ENCODE assay signal across 10 cellular contexts in genomic region chr7:767941-768729, GRCh38. TPM values are rescaled to one million over a fixed set of nuclear protein-coding genes. Genes with fewer than 3 reads are reported as not detected.
A peak's percentile ranks its signal among the peaks of the same experiment; 100 is the strongest.
DNase-seq lines count a peak whose midpoint lies in the region; ATAC-seq and TF ChIP-seq lines count a peak whose summit lies in the region.
"Had no signal": no experiment of that assay in that cellular context is flagged by ENCODE, and none has a peak within 500 bp of the region (broad histone marks: within the 10 kb centered on the region; RNA-seq: fewer than 3 reads in every experiment).

No MANE protein-coding gene starts in this region.

- TF ChIP-seq EP300 in SK-N-SH (IDR thresholded peaks at IDR 0.05; ENCODE audit: borderline replicate concordance in 1 of 2, low read depth in 1 of 2, low read length in 1 of 2), result no peak; a peak in 1 of 4 replicates

- ATAC-seq in stimulated activated memory B cell treated with anti-CD40 and anti-IgM and Interleukin-4, amounts not matched to agents 10 μg/mL and 1 μg/mL and 100 μg/mL, for 72 hours, result peak; percentile 28
- ATAC-seq in GM21825 (IDR thresholded peaks at IDR 0.05; ENCODE audit: unreplicated experiment) (no peak), GM19452 (IDR thresholded peaks at IDR 0.05; ENCODE audit: unreplicated experiment) (no peak), HG03469 (IDR thresholded peaks at IDR 0.05; ENCODE audit: unreplicated experiment) (no peak)

- 15% methylated on average over 50 of the region's 65 CpGs for WGBS in SK-N-SH (ENCODE audit: low lambda C conversion rate)

- peaks cover 41% of the 10 kb centered on the region for H3K36me3 Mint-ChIP-seq in stimulated activated memory B cell treated with anti-CD40 and anti-IgM and Interleukin-4, amounts not matched to agents 10 μg/mL and 1 μg/mL and 100 μg/mL, for 72 hours

- peaks cover 40 to 45% of the 10 kb centered on the region in 2 experiments for H3K36me3 ChIP-seq in SK-N-SH (replicated peaks in 1 of 2; ENCODE audit: control insufficient read depth in 1 of 2, insufficient read depth in 2 of 2, low read length in 1 of 2)

- peak overlapping the region; percentile 62 for H3K9ac ChIP-seq in SK-N-SH

- peak overlapping the region; percentile 73 for H2AFZ ChIP-seq in SK-N-SH (ENCODE audit: low read depth)

- H3K4me3 Mint-ChIP-seq in stimulated activated memory B cell treated with anti-CD40 and anti-IgM and Interleukin-4, amounts not matched to agents 10 μg/mL and 1 μg/mL and 100 μg/mL, for 72 hours, result peak overlapping the region; percentile 60

- H3K27me3 Mint-ChIP-seq in stimulated activated memory B cell treated with anti-CD40 and anti-IgM and Interleukin-4, amounts not matched to agents 10 μg/mL and 1 μg/mL and 100 μg/mL, for 72 hours, result no peaks in the 10 kb centered on the region

- TF ChIP-seq CTCF in SK-N-SH (IDR thresholded peaks at IDR 0.05), result peak; percentile 17; the same call in 1 of the 2 replicates
- TF ChIP-seq CTCF in fibroblast of villous mesenchyme (IDR thresholded peaks at IDR 0.05; ENCODE audit: insufficient read depth, low read depth, low read length), result no peak

- DNase-seq in activated T-cell treated with anti-CD3 and anti-CD28 coated beads for 24 hours (ENCODE audit: low read depth) (peak; percentile 23), SK-N-SH (peak; percentile 98), fibroblast of villous mesenchyme (ENCODE audit: low read depth) (peak; percentile 96)
- no peak for DNase-seq in activated T-cell treated with anti-CD3 and anti-CD28 coated beads, Interleukin-2, amount 50 U/mL, for 1 hour

- H3K9me3 Mint-ChIP-seq in stimulated activated memory B cell treated with anti-CD40 and anti-IgM and Interleukin-4, amounts not matched to agents 10 μg/mL and 1 μg/mL and 100 μg/mL, for 72 hours, result no peaks in the 10 kb centered on the region
- H3K9me3 Mint-ChIP-seq: activated T-cell treated with anti-CD3 and anti-CD28 coated beads, Interleukin-2, amount 50 U/mL, for 72 hours had no signal

- H3K4me1 Mint-ChIP-seq in stimulated activated memory B cell treated with anti-CD40 and anti-IgM and Interleukin-4, amounts not matched to agents 10 μg/mL and 1 μg/mL and 100 μg/mL, for 72 hours, result peaks cover 8% of the 10 kb centered on the region

- POLR2A ChIA-PET in SK-N-SH (lab: Yijun Ruan, JAX), result interaction anchor here (0.6 to 2.6 kb wide), 20 partner anchors 11 to 576 kb away, joined by 3 to 25 read pairs (median 4); partner anchors contain the start of genes FAM20C, GET4 and PRKAR1B

- no peaks in the 10 kb centered on the region for H4K20me1 ChIP-seq in SK-N-SH (ENCODE audit: insufficient read depth)

- peaks cover 21 to 45% of the 10 kb centered on the region in 2 experiments for H3K4me1 ChIP-seq in SK-N-SH (ENCODE audit: control insufficient read depth in 1 of 2, insufficient read depth in 2 of 2, low read depth in 1 of 2, low read length in 1 of 2)

- H3F3A ChIP-seq in SK-N-SH (replicated peaks; ENCODE audit: insufficient read depth), result peaks cover 41% of the 10 kb centered on the region

- H3K27me3 ChIP-seq in SK-N-SH (ENCODE audit: insufficient read depth), result no peaks in the 10 kb centered on the region
- H3K27me3 ChIP-seq: upper lobe of left lung had no signal

- no peaks in the 10 kb centered on the region for H3K9me3 ChIP-seq in SK-N-SH
- H3K9me3 ChIP-seq: upper lobe of left lung had no signal

- CTCF ChIA-PET in SK-N-SH (lab: Yijun Ruan, JAX), result interaction anchor here (0.7 to 5.8 kb wide), 13 partner anchors 11 to 446 kb away, joined by 3 to 42 read pairs (median 5); partner anchors contain the start of gene PRKAR1B

- H3K4me2 ChIP-seq in SK-N-SH, result peak overlapping the region; percentile 90

- H3K27ac ChIP-seq in SK-N-SH (ENCODE audit: low read depth in 2 of 2, low read length in 1 of 2), result peak overlapping the region; percentile 90 to 98
- H3K27ac ChIP-seq: upper lobe of left lung had no signal

- no peak for TF ChIP-seq RAD21 in SK-N-SH (IDR thresholded peaks at IDR 0.05; ENCODE audit: low read length)

- peak overlapping the region; percentile 52 to 57 for H3K4me3 ChIP-seq in SK-N-SH (ENCODE audit: low read depth in 2 of 2, low read length in 1 of 2)
- peak overlapping the region; percentile 54 for H3K4me3 ChIP-seq in fibroblast of villous mesenchyme (ENCODE audit: low read depth, low read length)

- peak overlapping the region; percentile 55 for H3K27ac Mint-ChIP-seq in stimulated activated memory B cell treated with anti-CD40 and anti-IgM and Interleukin-4, amounts not matched to agents 10 μg/mL and 1 μg/mL and 100 μg/mL, for 72 hours
- H3K27ac Mint-ChIP-seq: activated T-cell treated with anti-CD3 and anti-CD28 coated beads, Interleukin-2, amount 50 U/mL, for 72 hours had no signal

- H3K9me2 ChIP-seq in SK-N-SH, result no peaks in the 10 kb centered on the region

- H3K79me2 ChIP-seq in SK-N-SH (ENCODE audit: insufficient read depth), result 0 out of 2 replicates have a peak, but pooled peaks cover 8% of the 10 kb centered on the region

TF ChIP-seq in SK-N-SH, 30 proteins besides CTCF, POLR2A, EP300 and RAD21 (continues in another document):
- no peak for TF ChIP-seq FOSL2 (IDR thresholded peaks at IDR 0.05; ENCODE audit: borderline replicate concordance, low read depth)
- TF ChIP-seq TCF12 (IDR thresholded peaks at IDR 0.05), result no peak
- TF ChIP-seq YY1 (IDR thresholded peaks at IDR 0.05; ENCODE audit: low read depth), result 0 out of 2 replicates have a peak, but pooled peaks have one; percentile 36
- TF ChIP-seq NRF1 (IDR thresholded peaks at IDR 0.05; ENCODE audit: low read depth, low read length), result no peak
- TF ChIP-seq ELF1 (IDR thresholded peaks at IDR 0.05), result peak; percentile 97
- TF ChIP-seq FOXJ3 (CRISPR knock-in tag; IDR thresholded peaks at IDR 0.05), result 0 out of 2 replicates have a peak, but pooled peaks have one; percentile 47
- TF ChIP-seq, protein P1, sequence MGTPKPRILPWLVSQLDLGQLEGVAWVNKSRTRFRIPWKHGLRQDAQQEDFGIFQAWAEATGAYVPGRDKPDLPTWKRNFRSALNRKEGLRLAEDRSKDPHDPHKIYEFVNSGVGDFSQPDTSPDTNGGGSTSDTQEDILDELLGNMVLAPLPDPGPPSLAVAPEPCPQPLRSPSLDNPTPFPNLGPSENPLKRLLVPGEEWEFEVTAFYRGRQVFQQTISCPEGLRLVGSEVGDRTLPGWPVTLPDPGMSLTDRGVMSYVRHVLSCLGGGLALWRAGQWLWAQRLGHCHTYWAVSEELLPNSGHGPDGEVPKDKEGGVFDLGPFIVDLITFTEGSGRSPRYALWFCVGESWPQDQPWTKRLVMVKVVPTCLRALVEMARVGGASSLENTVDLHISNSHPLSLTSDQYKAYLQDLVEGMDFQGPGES (IDR thresholded peaks at IDR 0.05; ENCODE audit: low read depth, low read length), result 0 out of 2 replicates have a peak, but pooled peaks have one; percentile 4
- no peak for TF ChIP-seq EZH2phosphoT487 (IDR thresholded peaks at IDR 0.05; ENCODE audit: borderline replicate concordance, low read depth)
- no peak for TF ChIP-seq GATA2 (CRISPR knock-in tag; IDR thresholded peaks at IDR 0.05)
- TF ChIP-seq TAF1 (IDR thresholded peaks at IDR 0.05; ENCODE audit: borderline replicate concordance, low read depth, low read length), result peak; percentile 43; the same call in 1 of the 2 replicates
- peak; percentile 88 for TF ChIP-seq GABPA (IDR thresholded peaks at IDR 0.05; ENCODE audit: low read depth)
- TF ChIP-seq, protein P2, sequence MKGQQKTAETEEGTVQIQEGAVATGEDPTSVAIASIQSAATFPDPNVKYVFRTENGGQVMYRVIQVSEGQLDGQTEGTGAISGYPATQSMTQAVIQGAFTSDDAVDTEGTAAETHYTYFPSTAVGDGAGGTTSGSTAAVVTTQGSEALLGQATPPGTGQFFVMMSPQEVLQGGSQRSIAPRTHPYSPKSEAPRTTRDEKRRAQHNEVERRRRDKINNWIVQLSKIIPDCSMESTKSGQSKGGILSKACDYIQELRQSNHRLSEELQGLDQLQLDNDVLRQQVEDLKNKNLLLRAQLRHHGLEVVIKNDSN (IDR thresholded peaks at IDR 0.05; ENCODE audit: borderline replicate concordance, low read depth), result peak; percentile 93
- TF ChIP-seq, protein P3, sequence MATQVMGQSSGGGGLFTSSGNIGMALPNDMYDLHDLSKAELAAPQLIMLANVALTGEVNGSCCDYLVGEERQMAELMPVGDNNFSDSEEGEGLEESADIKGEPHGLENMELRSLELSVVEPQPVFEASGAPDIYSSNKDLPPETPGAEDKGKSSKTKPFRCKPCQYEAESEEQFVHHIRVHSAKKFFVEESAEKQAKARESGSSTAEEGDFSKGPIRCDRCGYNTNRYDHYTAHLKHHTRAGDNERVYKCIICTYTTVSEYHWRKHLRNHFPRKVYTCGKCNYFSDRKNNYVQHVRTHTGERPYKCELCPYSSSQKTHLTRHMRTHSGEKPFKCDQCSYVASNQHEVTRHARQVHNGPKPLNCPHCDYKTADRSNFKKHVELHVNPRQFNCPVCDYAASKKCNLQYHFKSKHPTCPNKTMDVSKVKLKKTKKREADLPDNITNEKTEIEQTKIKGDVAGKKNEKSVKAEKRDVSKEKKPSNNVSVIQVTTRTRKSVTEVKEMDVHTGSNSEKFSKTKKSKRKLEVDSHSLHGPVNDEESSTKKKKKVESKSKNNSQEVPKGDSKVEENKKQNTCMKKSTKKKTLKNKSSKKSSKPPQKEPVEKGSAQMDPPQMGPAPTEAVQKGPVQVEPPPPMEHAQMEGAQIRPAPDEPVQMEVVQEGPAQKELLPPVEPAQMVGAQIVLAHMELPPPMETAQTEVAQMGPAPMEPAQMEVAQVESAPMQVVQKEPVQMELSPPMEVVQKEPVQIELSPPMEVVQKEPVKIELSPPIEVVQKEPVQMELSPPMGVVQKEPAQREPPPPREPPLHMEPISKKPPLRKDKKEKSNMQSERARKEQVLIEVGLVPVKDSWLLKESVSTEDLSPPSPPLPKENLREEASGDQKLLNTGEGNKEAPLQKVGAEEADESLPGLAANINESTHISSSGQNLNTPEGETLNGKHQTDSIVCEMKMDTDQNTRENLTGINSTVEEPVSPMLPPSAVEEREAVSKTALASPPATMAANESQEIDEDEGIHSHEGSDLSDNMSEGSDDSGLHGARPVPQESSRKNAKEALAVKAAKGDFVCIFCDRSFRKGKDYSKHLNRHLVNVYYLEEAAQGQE (IDR thresholded peaks at IDR 0.05; ENCODE audit: low read depth, low read length), result peak; percentile 13
- TF ChIP-seq NFIC (IDR thresholded peaks at IDR 0.05; ENCODE audit: borderline replicate concordance), result no peak; the same call in 1 of the 2 replicates
- no peak for TF ChIP-seq SMC3 (IDR thresholded peaks at IDR 0.05; ENCODE audit: low read depth, low read length)
- TF ChIP-seq JUND (IDR thresholded peaks at IDR 0.05), result no peak; the same call in 1 of the 2 replicates

RNA-seq across cellular contexts. Expression of gene PRKAR1B, which starts 41.1 kb away (rescaled TPM):
- 50.5 and 63.7 TPM in 2 replicates for polyA plus RNA-seq in SK-N-SH (2012; rRNA removed)
- polyA plus RNA-seq in SK-N-SH (2012; cell fraction: cytosol; rRNA removed), result 43.8 and 69.6 TPM in 2 replicates
- 55.8 and 70.9 TPM in 2 replicates for polyA plus RNA-seq in SK-N-SH (2012; cell fraction: nucleus; rRNA removed)
- total RNA-seq in fibroblast of villous mesenchyme, result 16.4 and 23.8 TPM in 2 replicates

RNA-seq across cellular contexts. Expression of gene DNAAF5, which starts 41.6 kb away (rescaled TPM):
- 51.8 and 58.5 TPM in 2 replicates for polyA plus RNA-seq in SK-N-SH (2012; rRNA removed)
- polyA plus RNA-seq in SK-N-SH (2012; cell fraction: cytosol; rRNA removed), result 29.0 and 41.8 TPM in 2 replicates
- 74.3 and 79.4 TPM in 2 replicates for polyA plus RNA-seq in SK-N-SH (2012; cell fraction: nucleus; rRNA removed)
- 30.0 and 32.8 TPM in 2 replicates for total RNA-seq in fibroblast of villous mesenchyme
